Comparison of ENCODE assay signal across 12 cellular contexts in the genomic region with DNA sequence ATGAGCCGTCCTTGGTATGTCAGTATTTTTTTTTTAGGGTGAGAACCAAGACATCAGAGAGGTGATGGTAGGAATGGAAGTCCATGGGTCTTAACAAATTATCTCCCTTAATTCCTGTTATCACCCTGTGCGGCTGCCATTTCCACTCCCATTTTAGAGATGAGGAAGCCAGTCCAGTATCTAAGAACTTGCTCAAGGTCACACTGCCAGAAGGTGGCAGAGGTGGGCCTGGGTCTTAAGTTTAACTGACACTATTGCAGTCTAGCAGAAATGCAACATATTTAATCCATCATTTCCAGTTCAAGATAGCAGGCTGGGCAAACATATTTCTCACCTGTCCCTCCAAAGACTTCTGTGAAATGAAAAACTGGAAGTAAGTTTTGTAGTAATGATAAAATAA.
DNase-seq lines count a peak whose midpoint lies in the region; ATAC-seq and TF ChIP-seq lines count a peak whose summit lies in the region.
"Had no signal": no experiment of that assay in that cellular context is flagged by ENCODE, and none has a peak within 500 bp of the region (broad histone marks: within the 10 kb centered on the region; RNA-seq: fewer than 3 reads in every experiment).

No MANE protein-coding gene starts in this region.

- ATAC-seq in sciatic nerve = no peak
- ATAC-seq: left lung had no signal

- in situ Hi-C loops in GM13977 (cut with MboI; ENCODE audit: low pct_unique_long_range_greater_than_20kb, low sequenced_read_pairs, unreplicated experiment) = no loop called here

- H3K79me2 ChIP-seq in fibroblast of lung (ENCODE audit: control insufficient read depth, insufficient read depth, low read length) = no peaks in the 10 kb centered on the region

- no peak overlapping the region for H2AFZ ChIP-seq in fibroblast of lung (ENCODE audit: low read length)

- intact Hi-C loops in sciatic nerve (cut with DNase I) (no loop called here), prostate gland (cut with DNase I) (no loop called here)

- H3K4me1 ChIP-seq in fibroblast of lung (ENCODE audit: control insufficient read depth, extremely low read depth, insufficient read depth, low read length) (no peaks in the 10 kb centered on the region), prostate gland (replicated peaks) (peaks cover 2% of the 10 kb centered on the region)
- H3K4me1 ChIP-seq: BE2C, left lung had no signal

- H3K27me3 ChIP-seq in fibroblast of lung (ENCODE audit: control insufficient read depth, insufficient read depth, low read length) (no peaks in the 10 kb centered on the region), prostate gland (replicated peaks; ENCODE audit: insufficient read depth) (no peaks in the 10 kb centered on the region)
- H3K27me3 ChIP-seq: BE2C, left lung had no signal

- TF ChIP-seq CTCF in GM13977 (IDR thresholded peaks at IDR 0.05; ENCODE audit: extremely low read depth, insufficient read depth, missing control alignments) (peak; percentile 22), fibroblast of lung (conservative IDR thresholded peaks at IDR 0.05 in 1 of 2, IDR thresholded peaks at IDR 0.05 in 1 of 2; ENCODE audit: low read depth in 1 of 2, low read length in 2 of 2) (peak in 1 of 2 donors; percentile 30), prostate gland (IDR thresholded peaks at IDR 0.05) (peak in 1 of 4 experiments; percentile 23)

- H3K9me3 ChIP-seq in fibroblast of lung (ENCODE audit: control insufficient read depth, insufficient read depth, low read depth, low read length) (no peaks in the 10 kb centered on the region), prostate gland (no peaks in the 10 kb centered on the region)
- H3K9me3 ChIP-seq: BE2C, left lung, thoracic aorta had no signal

- no peaks in the 10 kb centered on the region for H4K20me1 ChIP-seq in fibroblast of lung (ENCODE audit: control insufficient read depth, extremely low read depth, insufficient read depth, low read length)

- TF ChIP-seq POLR2A in prostate gland (IDR thresholded peaks at IDR 0.05) = no peak

- H3K4me3 ChIP-seq in fibroblast of lung (replicated peaks in 1 of 4; ENCODE audit: control extremely low read depth in 1 of 4, insufficient read depth in 1 of 4, low read depth in 3 of 4, low read length in 4 of 4) (no peak overlapping the region), prostate gland (no peak overlapping the region)
- H3K4me3 ChIP-seq: left lung, thoracic aorta had no signal

- DNase-seq in A172 (ENCODE audit: low spot score) = peak; percentile 38
- no peak for DNase-seq in GM13977 (ENCODE audit: low spot score)
- peak; percentile 2 for DNase-seq in RKO (ENCODE audit: low spot score)
- peak; percentile 15 to 45 for DNase-seq in fibroblast of lung (ENCODE audit: low read depth in 2 of 2)
- no peak for DNase-seq in NK-92 treated with Interleukin-12 subunit alpha and Interleukin-12 subunit beta, amount 100 ng/mL, for 24 hours (lab: John Stamatoyannopoulos, UW)
- no peak for DNase-seq in sciatic nerve (ENCODE audit: low spot score)
- no peak for DNase-seq in DMS153 (lab: John Stamatoyannopoulos, UW)
- no peak for DNase-seq in prostate gland (ENCODE audit: low spot score)
- DNase-seq: BE2C, left lung, NCI-H446 treated with DMSO at 0.1 percent for 48 hours had no signal

- H3K9ac ChIP-seq in fibroblast of lung (ENCODE audit: insufficient read depth, low read length) = no peak overlapping the region

- H3K27ac ChIP-seq in fibroblast of lung (ENCODE audit: insufficient read depth, low read length) (no peak overlapping the region), prostate gland (no peak overlapping the region)
- H3K27ac ChIP-seq: left lung, thoracic aorta had no signal

- 85% methylated on average over 2 of the region's 2 CpGs for WGBS in prostate gland

- H3K36me3 ChIP-seq in fibroblast of lung (ENCODE audit: control insufficient read depth, insufficient read depth, low read length) = no peaks in the 10 kb centered on the region
- H3K36me3 ChIP-seq in prostate gland = no peaks in the 10 kb centered on the region
- H3K36me3 ChIP-seq: BE2C, left lung, thoracic aorta had no signal

- H3K4me2 ChIP-seq in fibroblast of lung (ENCODE audit: extremely low read depth, insufficient read depth, low read length) = no peak overlapping the region

Comparison
In these comparisons a context has a peak if more than half of its experiments do, and no peak if none do; other contexts are left out.
1. DNase-seq: peak in A172 (single experiment), RKO (single experiment) and fibroblast of lung (2 of 2); none in GM13977 (single experiment), NK-92 treated with Interleukin-12 subunit alpha and Interleukin-12 subunit beta, amount 100 ng/mL, for 24 hours (single experiment), sciatic nerve (single experiment), DMS153 (single experiment) and prostate gland (single experiment).